ENCODE assay signal across 1 cellular context in the genomic region with DNA sequence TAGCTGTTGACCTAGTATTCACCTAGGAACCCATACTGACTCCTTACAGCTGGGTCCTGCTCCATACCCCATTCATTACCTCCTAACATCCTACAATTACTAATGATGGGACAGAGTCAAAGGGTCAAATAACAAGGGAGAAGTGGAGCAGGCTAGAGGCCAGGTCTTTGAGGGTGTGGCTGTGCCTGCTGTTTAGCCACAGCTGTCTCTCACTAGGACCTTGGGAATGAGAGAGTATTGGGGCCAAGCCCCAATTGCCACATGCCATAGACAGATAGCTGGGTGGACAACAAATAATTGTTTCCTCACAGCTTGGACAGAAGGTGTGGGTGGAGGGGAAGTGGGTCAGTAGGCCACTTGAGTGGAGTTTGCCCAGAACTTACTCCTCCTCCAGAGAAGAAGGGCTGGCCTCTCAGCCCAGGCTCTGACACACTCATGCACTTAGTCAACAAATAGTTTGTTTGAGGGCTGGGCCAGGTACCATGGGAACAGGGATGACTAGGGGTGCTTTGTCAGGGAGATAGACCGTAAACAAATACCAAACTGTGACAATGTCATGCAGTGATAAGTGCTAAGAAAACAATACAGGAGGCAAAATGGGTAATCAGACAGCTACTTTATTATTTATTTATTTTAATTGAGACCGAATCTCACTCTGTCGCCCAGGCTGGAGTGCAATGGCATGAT.
A peak's percentile ranks its signal among the peaks of the same experiment; 100 is the strongest.
TF ChIP-seq lines count a peak whose summit lies in the region.

No MANE protein-coding gene starts in this region.

TF ChIP-seq in H1, 55 proteins besides CTCF, POLR2A, EP300 and RAD21:
- TF ChIP-seq RNF2 (IDR thresholded peaks at IDR 0.05; ENCODE audit: borderline replicate concordance, low read depth, low read length, missing control alignments, poor library complexity, severe bottlenecking) = no peak
- no peak for TF ChIP-seq SRF (IDR thresholded peaks at IDR 0.05; ENCODE audit: low read depth, low read length)
- peak; percentile 64 for TF ChIP-seq NANOG (IDR thresholded peaks at IDR 0.05; ENCODE audit: insufficient read depth, low read depth, low read length, poor library complexity, severe bottlenecking)
- TF ChIP-seq YY1 (IDR thresholded peaks at IDR 0.05; ENCODE audit: low read depth, low read length) = no peak
- no peak for TF ChIP-seq SAP30 (IDR thresholded peaks at IDR 0.05; ENCODE audit: insufficient read depth, insufficient replicate concordance, low read length)
- no peak for TF ChIP-seq SP4 (IDR thresholded peaks at IDR 0.05; ENCODE audit: low read length)
- no peak for TF ChIP-seq RXRA (IDR thresholded peaks at IDR 0.05; ENCODE audit: insufficient read depth, low read depth, low read length)
- no peak for TF ChIP-seq CBX8 (IDR thresholded peaks at IDR 0.05; ENCODE audit: borderline replicate concordance, low read depth, low read length)
- no peak for TF ChIP-seq CEBPB (IDR thresholded peaks at IDR 0.05; ENCODE audit: low read depth, low read length)
- no peak for TF ChIP-seq CTBP2 (IDR thresholded peaks at IDR 0.05; ENCODE audit: borderline replicate concordance, insufficient read depth, insufficient read length, low read length)
- no peak for TF ChIP-seq POU5F1 (IDR thresholded peaks at IDR 0.05; ENCODE audit: low read depth, low read length)
- TF ChIP-seq JUN (IDR thresholded peaks at IDR 0.05; ENCODE audit: low read depth, low read length) = 0 out of 2 replicates have a peak, but pooled peaks have one; percentile 32
- TF ChIP-seq, protein P1, sequence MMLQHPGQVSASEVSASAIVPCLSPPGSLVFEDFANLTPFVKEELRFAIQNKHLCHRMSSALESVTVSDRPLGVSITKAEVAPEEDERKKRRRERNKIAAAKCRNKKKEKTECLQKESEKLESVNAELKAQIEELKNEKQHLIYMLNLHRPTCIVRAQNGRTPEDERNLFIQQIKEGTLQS (IDR thresholded peaks at IDR 0.05; ENCODE audit: insufficient read depth, low read depth, low read length) = no peak
- no peak for TF ChIP-seq CREB1 (IDR thresholded peaks at IDR 0.05)
- no peak for TF ChIP-seq PHF8 (conservative IDR thresholded peaks at IDR 0.05; ENCODE audit: low read depth, low read length)
- no peak for TF ChIP-seq SUZ12 (IDR thresholded peaks at IDR 0.05; ENCODE audit: low read length)
- no peak for TF ChIP-seq HDAC2 (IDR thresholded peaks at IDR 0.05; ENCODE audit: borderline replicate concordance in 1 of 2, low read depth in 2 of 2, low read length in 2 of 2)
- TF ChIP-seq FOSL1 (IDR thresholded peaks at IDR 0.05; ENCODE audit: insufficient read depth, low read depth, low read length) = no peak
- TF ChIP-seq SIN3A (conservative IDR thresholded peaks at IDR 0.05 in 1 of 2, IDR thresholded peaks at IDR 0.05 in 1 of 2; ENCODE audit: low read depth in 1 of 2, low read length in 2 of 2) = peak in 1 of 2 experiments; percentile 92; a peak in 2 of 4 replicates
- no peak for TF ChIP-seq CHD7 (IDR thresholded peaks at IDR 0.05; ENCODE audit: insufficient replicate concordance, low read length)
- TF ChIP-seq JUND (IDR thresholded peaks at IDR 0.05; ENCODE audit: low read length) = 0 out of 2 replicates have a peak, but pooled peaks have one; percentile 61
- TF ChIP-seq BCL11A (IDR thresholded peaks at IDR 0.05; ENCODE audit: low read depth in 2 of 2, low read length in 2 of 2) = no peak
- TF ChIP-seq HDAC6 (IDR thresholded peaks at IDR 0.05; ENCODE audit: low read depth, low read length) = no peak
- TF ChIP-seq, protein P2, sequence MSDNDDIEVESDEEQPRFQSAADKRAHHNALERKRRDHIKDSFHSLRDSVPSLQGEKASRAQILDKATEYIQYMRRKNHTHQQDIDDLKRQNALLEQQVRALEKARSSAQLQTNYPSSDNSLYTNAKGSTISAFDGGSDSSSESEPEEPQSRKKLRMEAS (IDR thresholded peaks at IDR 0.05) = no peak
- no peak for TF ChIP-seq BRCA1 (IDR thresholded peaks at IDR 0.05; ENCODE audit: low read depth, low read length)
- no peak for TF ChIP-seq CBX5 (IDR thresholded peaks at IDR 0.05; ENCODE audit: low read depth, low read length)
- no peak for TF ChIP-seq RBBP5 (IDR thresholded peaks at IDR 0.05; ENCODE audit: borderline replicate concordance, low read depth, low read length)
- TF ChIP-seq KDM5A (IDR thresholded peaks at IDR 0.05; ENCODE audit: low read length) = no peak
- no peak for TF ChIP-seq TEAD4 (IDR thresholded peaks at IDR 0.05; ENCODE audit: low read depth, low read length)
- no peak for TF ChIP-seq MAFK (IDR thresholded peaks at IDR 0.05; ENCODE audit: low read depth, low read length)
- TF ChIP-seq NRF1 (IDR thresholded peaks at IDR 0.05; ENCODE audit: low read depth, low read length) = no peak
- TF ChIP-seq, protein P3, sequence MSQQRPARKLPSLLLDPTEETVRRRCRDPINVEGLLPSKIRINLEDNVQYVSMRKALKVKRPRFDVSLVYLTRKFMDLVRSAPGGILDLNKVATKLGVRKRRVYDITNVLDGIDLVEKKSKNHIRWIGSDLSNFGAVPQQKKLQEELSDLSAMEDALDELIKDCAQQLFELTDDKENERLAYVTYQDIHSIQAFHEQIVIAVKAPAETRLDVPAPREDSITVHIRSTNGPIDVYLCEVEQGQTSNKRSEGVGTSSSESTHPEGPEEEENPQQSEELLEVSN (IDR thresholded peaks at IDR 0.05) = no peak
- TF ChIP-seq EZH2 (IDR thresholded peaks at IDR 0.05; ENCODE audit: low read depth, low read length, severe bottlenecking) = no peak
- TF ChIP-seq CHD1 (IDR thresholded peaks at IDR 0.05; ENCODE audit: low read depth, low read length) = no peak
- TF ChIP-seq SP2 (IDR thresholded peaks at IDR 0.05; ENCODE audit: low read length) = no peak
- no peak for TF ChIP-seq CHD2 (IDR thresholded peaks at IDR 0.05; ENCODE audit: low read length)
- TF ChIP-seq, protein P4, sequence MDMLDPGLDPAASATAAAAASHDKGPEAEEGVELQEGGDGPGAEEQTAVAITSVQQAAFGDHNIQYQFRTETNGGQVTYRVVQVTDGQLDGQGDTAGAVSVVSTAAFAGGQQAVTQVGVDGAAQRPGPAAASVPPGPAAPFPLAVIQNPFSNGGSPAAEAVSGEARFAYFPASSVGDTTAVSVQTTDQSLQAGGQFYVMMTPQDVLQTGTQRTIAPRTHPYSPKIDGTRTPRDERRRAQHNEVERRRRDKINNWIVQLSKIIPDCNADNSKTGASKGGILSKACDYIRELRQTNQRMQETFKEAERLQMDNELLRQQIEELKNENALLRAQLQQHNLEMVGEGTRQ (IDR thresholded peaks at IDR 0.05; ENCODE audit: low read length) = no peak
- no peak for TF ChIP-seq SIRT6 (IDR thresholded peaks at IDR 0.05; ENCODE audit: low read length)
- TF ChIP-seq SP1 (IDR thresholded peaks at IDR 0.05; ENCODE audit: low read depth, low read length) = peak; percentile 62; the same call in 1 of the 2 replicates
- TF ChIP-seq BACH1 (IDR thresholded peaks at IDR 0.05; ENCODE audit: low read length) = no peak
- TF ChIP-seq TAF7 (optimal IDR thresholded peaks at IDR 0.05; ENCODE audit: borderline replicate concordance, low read depth, low read length) = no peak
- TF ChIP-seq ZNF274 (IDR thresholded peaks at IDR 0.05; ENCODE audit: borderline replicate concordance, extremely low read depth, low read length) = no peak
- TF ChIP-seq ASH2L (IDR thresholded peaks at IDR 0.05; ENCODE audit: low read length) = no peak
- no peak for TF ChIP-seq TAF1 (IDR thresholded peaks at IDR 0.05; ENCODE audit: low read depth, low read length)
